Comparison of ENCODE assay signal across 1 cellular context in genomic region chr20:37283530-37284195, GRCh38.
TF ChIP-seq lines count a peak whose summit lies in the region.

No MANE protein-coding gene starts in this region.

TF ChIP-seq in IMR-90, 13 proteins besides CTCF, POLR2A, EP300 and RAD21:
- TF ChIP-seq SMC3 (IDR thresholded peaks at IDR 0.05; ENCODE audit: low read depth, low read length) = no peak
- TF ChIP-seq MAFK (IDR thresholded peaks at IDR 0.05; ENCODE audit: low read depth, low read length) = no peak
- no peak for TF ChIP-seq RFX5 (IDR thresholded peaks at IDR 0.05; ENCODE audit: low read depth, low read length)
- no peak for TF ChIP-seq NFE2L2 (IDR thresholded peaks at IDR 0.05; ENCODE audit: low read depth, low read length)
- no peak for TF ChIP-seq BHLHE40 (IDR thresholded peaks at IDR 0.05; ENCODE audit: low read depth, low read length)
- TF ChIP-seq USF2 (IDR thresholded peaks at IDR 0.05; ENCODE audit: low read depth, low read length) = no peak
